Comparison of ENCODE assay signal across 1 cellular context in the genomic region with DNA sequence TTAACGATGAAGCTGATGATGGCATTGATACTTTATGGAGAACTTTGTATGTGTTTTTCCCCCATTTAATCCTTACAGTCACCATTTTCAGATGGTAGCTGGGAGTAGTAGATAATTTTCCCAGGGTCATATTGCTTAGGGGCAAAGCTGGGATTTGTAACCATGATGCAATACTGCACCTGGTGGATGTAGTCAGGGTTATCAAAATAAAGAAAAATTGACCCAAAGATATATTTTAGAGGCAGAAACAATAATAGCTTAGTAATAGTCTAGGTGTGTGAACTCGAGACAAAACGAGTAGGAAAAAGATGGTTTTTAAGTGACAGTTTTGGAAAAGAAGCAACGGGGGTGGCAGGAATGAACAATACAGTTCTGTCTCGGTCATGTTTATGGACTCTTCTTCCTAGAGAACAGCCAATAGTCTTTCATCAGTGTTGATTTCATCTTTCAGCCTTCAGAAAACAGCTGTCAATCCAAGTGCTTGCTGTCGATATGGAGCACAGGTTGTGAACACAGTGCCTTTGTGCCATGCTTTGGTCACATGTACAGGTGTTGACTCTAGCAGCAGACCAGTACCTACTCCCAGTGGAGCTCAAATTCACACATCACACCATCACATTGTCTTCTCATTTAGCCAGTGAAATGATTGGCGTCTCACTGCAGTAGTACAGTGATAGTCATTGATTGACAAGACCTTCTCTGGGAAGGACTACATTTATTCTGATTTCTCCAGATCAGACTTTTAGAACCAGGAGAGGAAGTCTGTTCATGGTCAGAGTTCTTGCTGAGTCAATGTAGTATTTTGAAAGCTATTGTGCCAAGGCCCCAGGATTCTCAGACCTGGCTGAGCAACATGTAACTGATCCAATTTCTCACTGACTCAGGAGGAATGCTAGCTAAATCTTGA.
TF ChIP-seq lines count a peak whose summit lies in the region.

No MANE protein-coding gene starts in this region.

TF ChIP-seq in HepG2, 621 proteins besides CTCF, POLR2A, EP300 and RAD21 (continued from another document and continues in another):
- TF ChIP-seq ZNF318 (CRISPR knock-in tag; IDR thresholded peaks at IDR 0.05) (peak; percentile 93; the same call in 1 of the 2 replicates), ZNF10 (CRISPR knock-in tag; IDR thresholded peaks at IDR 0.05; ENCODE audit: borderline replicate concordance, low read depth) (no peak), PRPF4 (IDR thresholded peaks at IDR 0.05; ENCODE audit: low read depth, low read length, poor library complexity, severe bottlenecking) (no peak), NR2F2 (IDR thresholded peaks at IDR 0.05; ENCODE audit: borderline replicate concordance, low read depth) (peak; percentile 41; the same call in 1 of the 2 replicates), ZNF709 (CRISPR knock-in tag; IDR thresholded peaks at IDR 0.05) (peak; percentile 70; the same call in 1 of the 2 replicates), ZNF724P (CRISPR knock-in tag; IDR thresholded peaks at IDR 0.05; ENCODE audit: borderline replicate concordance) (peak; percentile 92), NFKBIZ (CRISPR knock-in tag; IDR thresholded peaks at IDR 0.05) (peak; percentile 92), ZBTB42 (CRISPR knock-in tag; IDR thresholded peaks at IDR 0.05) (0 out of 2 replicates have a peak, but pooled peaks have one; percentile 81), DPF2 (CRISPR knock-in tag; IDR thresholded peaks at IDR 0.05; ENCODE audit: borderline replicate concordance, low read depth) (peak; percentile 93), RARA (CRISPR knock-in tag; IDR thresholded peaks at IDR 0.05) (peak; percentile 93), PREB (CRISPR knock-in tag; IDR thresholded peaks at IDR 0.05) (no peak), ZNF362 (CRISPR knock-in tag; IDR thresholded peaks at IDR 0.05; ENCODE audit: borderline replicate concordance) (peak; percentile 55; the same call in 1 of the 2 replicates), ZNF766 (CRISPR knock-in tag; IDR thresholded peaks at IDR 0.05; ENCODE audit: borderline replicate concordance) (peak; percentile 48; the same call in 1 of the 2 replicates), DRAP1 (CRISPR knock-in tag; IDR thresholded peaks at IDR 0.05) (peak; percentile 78), YEATS4 (CRISPR knock-in tag; IDR thresholded peaks at IDR 0.05; ENCODE audit: borderline replicate concordance) (peak; percentile 75; the same call in 1 of the 2 replicates), HOMEZ (CRISPR knock-in tag; IDR thresholded peaks at IDR 0.05; ENCODE audit: low read depth) (peak; percentile 100), ZNF556 (CRISPR knock-in tag; IDR thresholded peaks at IDR 0.05; ENCODE audit: borderline replicate concordance) (peak; percentile 97), ZNF616 (CRISPR knock-in tag; IDR thresholded peaks at IDR 0.05; ENCODE audit: low read depth) (0 out of 2 replicates have a peak, but pooled peaks have one; percentile 55), MXI1 (IDR thresholded peaks at IDR 0.05; ENCODE audit: borderline replicate concordance, low read depth, low read length) (peak; percentile 90; the same call in 2 of the 3 replicates), PITX1 (CRISPR knock-in tag; IDR thresholded peaks at IDR 0.05) (peak; percentile 87), PAF1 (CRISPR knock-in tag; IDR thresholded peaks at IDR 0.05) (no peak), ZNF160 (CRISPR knock-in tag; IDR thresholded peaks at IDR 0.05) (peak; percentile 85; the same call in 1 of the 2 replicates), NKX3-1 (CRISPR knock-in tag; IDR thresholded peaks at IDR 0.05) (peak; percentile 74; the same call in 1 of the 2 replicates), GABPA (IDR thresholded peaks at IDR 0.05; ENCODE audit: low read depth, low read length) (no peak), GABPA (CRISPR knock-in tag; IDR thresholded peaks at IDR 0.05; ENCODE audit: low read depth) (peak; percentile 63), BCL6 (CRISPR knock-in tag; IDR thresholded peaks at IDR 0.05) (peak; percentile 99)
- TF ChIP-seq, protein P1, sequence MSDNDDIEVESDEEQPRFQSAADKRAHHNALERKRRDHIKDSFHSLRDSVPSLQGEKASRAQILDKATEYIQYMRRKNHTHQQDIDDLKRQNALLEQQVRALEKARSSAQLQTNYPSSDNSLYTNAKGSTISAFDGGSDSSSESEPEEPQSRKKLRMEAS (IDR thresholded peaks at IDR 0.05), result peak; percentile 97
- TF ChIP-seq, protein P2, sequence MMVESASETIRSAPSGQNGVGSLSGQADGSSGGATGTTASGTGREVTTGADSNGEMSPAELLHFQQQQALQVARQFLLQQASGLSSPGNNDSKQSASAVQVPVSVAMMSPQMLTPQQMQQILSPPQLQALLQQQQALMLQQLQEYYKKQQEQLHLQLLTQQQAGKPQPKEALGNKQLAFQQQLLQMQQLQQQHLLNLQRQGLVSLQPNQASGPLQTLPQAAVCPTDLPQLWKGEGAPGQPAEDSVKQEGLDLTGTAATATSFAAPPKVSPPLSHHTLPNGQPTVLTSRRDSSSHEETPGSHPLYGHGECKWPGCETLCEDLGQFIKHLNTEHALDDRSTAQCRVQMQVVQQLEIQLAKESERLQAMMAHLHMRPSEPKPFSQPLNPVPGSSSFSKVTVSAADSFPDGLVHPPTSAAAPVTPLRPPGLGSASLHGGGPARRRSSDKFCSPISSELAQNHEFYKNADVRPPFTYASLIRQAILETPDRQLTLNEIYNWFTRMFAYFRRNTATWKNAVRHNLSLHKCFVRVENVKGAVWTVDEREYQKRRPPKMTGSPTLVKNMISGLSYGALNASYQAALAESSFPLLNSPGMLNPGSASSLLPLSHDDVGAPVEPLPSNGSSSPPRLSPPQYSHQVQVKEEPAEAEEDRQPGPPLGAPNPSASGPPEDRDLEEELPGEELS (CRISPR knock-in tag; IDR thresholded peaks at IDR 0.05), result peak; percentile 93
- TF ChIP-seq, protein P3, sequence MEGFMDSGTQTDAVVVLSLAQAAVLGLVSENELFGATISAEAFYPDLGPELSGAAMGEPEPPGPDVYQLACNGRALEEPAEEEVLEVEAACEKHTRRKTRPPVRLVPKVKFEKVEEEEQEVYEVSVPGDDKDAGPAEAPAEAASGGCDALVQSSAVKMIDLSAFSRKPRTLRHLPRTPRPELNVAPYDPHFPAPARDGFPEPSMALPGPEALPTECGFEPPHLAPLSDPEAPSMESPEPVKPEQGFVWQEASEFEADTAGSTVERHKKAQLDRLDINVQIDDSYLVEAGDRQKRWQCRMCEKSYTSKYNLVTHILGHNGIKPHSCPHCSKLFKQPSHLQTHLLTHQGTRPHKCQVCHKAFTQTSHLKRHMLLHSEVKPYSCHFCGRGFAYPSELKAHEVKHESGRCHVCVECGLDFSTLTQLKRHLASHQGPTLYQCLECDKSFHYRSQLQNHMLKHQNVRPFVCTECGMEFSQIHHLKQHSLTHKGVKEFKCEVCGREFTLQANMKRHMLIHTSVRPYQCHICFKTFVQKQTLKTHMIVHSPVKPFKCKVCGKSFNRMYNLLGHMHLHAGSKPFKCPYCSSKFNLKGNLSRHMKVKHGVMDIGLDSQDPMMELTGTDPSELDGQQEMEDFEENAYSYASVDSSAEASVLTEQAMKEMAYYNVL (CRISPR knock-in tag; IDR thresholded peaks at IDR 0.05; ENCODE audit: borderline replicate concordance), result peak; percentile 99
- TF ChIP-seq, protein P4, sequence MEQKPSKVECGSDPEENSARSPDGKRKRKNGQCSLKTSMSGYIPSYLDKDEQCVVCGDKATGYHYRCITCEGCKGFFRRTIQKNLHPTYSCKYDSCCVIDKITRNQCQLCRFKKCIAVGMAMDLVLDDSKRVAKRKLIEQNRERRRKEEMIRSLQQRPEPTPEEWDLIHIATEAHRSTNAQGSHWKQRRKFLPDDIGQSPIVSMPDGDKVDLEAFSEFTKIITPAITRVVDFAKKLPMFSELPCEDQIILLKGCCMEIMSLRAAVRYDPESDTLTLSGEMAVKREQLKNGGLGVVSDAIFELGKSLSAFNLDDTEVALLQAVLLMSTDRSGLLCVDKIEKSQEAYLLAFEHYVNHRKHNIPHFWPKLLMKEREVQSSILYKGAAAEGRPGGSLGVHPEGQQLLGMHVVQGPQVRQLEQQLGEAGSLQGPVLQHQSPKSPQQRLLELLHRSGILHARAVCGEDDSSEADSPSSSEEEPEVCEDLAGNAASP (CRISPR knock-in tag; IDR thresholded peaks at IDR 0.05; ENCODE audit: borderline replicate concordance), result peak; percentile 43; the same call in 1 of the 2 replicates
- TF ChIP-seq, protein P5, sequence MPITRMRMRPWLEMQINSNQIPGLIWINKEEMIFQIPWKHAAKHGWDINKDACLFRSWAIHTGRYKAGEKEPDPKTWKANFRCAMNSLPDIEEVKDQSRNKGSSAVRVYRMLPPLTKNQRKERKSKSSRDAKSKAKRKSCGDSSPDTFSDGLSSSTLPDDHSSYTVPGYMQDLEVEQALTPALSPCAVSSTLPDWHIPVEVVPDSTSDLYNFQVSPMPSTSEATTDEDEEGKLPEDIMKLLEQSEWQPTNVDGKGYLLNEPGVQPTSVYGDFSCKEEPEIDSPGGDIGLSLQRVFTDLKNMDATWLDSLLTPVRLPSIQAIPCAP (CRISPR knock-in tag; IDR thresholded peaks at IDR 0.05; ENCODE audit: low read depth), result 0 out of 2 replicates have a peak, but pooled peaks have one; percentile 57
